21 cellular contexts compared by ENCODE assay signal in the genomic region with DNA sequence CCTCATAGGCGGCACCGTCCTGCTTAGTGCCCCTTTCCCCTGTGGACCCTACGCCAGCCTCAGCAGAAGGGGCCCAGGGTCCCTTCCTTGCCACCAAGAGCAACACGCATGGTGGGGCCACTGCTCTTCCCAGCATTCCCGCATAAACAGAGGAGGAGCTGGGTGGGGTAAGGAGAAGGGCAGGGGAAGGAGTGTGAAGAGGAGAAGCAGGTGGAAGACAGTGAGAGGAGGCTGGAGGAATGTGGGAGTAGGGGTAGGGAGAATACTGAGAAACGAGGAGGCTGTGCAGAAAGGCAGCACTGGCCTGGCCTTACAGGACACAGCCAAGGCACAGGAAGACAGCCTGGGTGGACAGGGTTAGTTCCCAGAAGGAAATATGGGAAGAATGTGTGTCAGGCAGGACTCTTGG. TPM values are rescaled to one million over a fixed set of nuclear protein-coding genes. Genes with fewer than 3 reads are reported as not detected.
"Had no signal": no experiment of that assay in that cellular context is flagged by ENCODE, and none has a peak within 500 bp of the region (broad histone marks: within the 10 kb centered on the region; RNA-seq: fewer than 3 reads in every experiment).

No MANE protein-coding gene starts in this region.

- H3K27ac ChIP-seq: body of pancreas, coronary artery, foreskin keratinocyte, psoas muscle, suprapubic skin had no signal

- H3K27ac Mint-ChIP-seq: activated CD8-positive, alpha-beta T cell treated with anti-CD3 and anti-CD28 coated beads for 36 hours; activated naive CD8-positive, alpha-beta T cell; stimulated activated naive CD8-positive, alpha-beta T cell treated with anti-CD3 and anti-CD28 coated beads, Interleukin-15, Interleukin-2, amounts not matched to agents 100 ng/mL and 50 ng/mL, for 24 hours had no signal

- H3K4me1 ChIP-seq: body of pancreas, foreskin keratinocyte, psoas muscle, suprapubic skin had no signal

- ATAC-seq: activated CD8-positive, alpha-beta T cell treated with anti-CD3 and anti-CD28 coated beads for 36 hours; body of pancreas; foreskin keratinocyte; left lobe of liver had no signal

- H3K4me3 Mint-ChIP-seq: activated CD8-positive, alpha-beta T cell treated with anti-CD3 and anti-CD28 coated beads for 36 hours; activated naive CD8-positive, alpha-beta T cell; stimulated activated naive CD8-positive, alpha-beta T cell treated with anti-CD3 and anti-CD28 coated beads, Interleukin-15, Interleukin-2, amounts not matched to agents 100 ng/mL and 50 ng/mL, for 24 hours had no signal

- H3K27me3 ChIP-seq: body of pancreas, foreskin keratinocyte, suprapubic skin, upper lobe of left lung had no signal

- H3K4me3 ChIP-seq: body of pancreas, coronary artery, psoas muscle, suprapubic skin, upper lobe of left lung had no signal

- DNase-seq: activated CD4-positive, alpha-beta T cell treated with anti-CD3 and anti-CD28 coated beads for 48 hours; activated CD8-positive, alpha-beta T cell treated with anti-CD3 and anti-CD28 coated beads for 36 hours; activated gamma-delta T cell treated with Interleukin-2 at 50 U/mL for 16 hours; activated T-cell treated with anti-CD3 and anti-CD28 coated beads, Interleukin-2, amount 50 U/mL, for 48 hours; amygdala; body of pancreas; caudate nucleus; foreskin keratinocyte; mammary epithelial cell; naive thymus-derived CD4-positive, alpha-beta T cell; occipital lobe; psoas muscle; T-helper 2 cell; upper lobe of left lung had no signal

- H3K27me3 Mint-ChIP-seq: activated CD8-positive, alpha-beta T cell treated with anti-CD3 and anti-CD28 coated beads for 36 hours; activated naive CD8-positive, alpha-beta T cell; naive thymus-derived CD4-positive, alpha-beta T cell; stimulated activated naive CD8-positive, alpha-beta T cell treated with anti-CD3 and anti-CD28 coated beads, Interleukin-15, Interleukin-2, amounts not matched to agents 100 ng/mL and 50 ng/mL, for 24 hours had no signal

- H3K4me1 Mint-ChIP-seq: naive thymus-derived CD4-positive, alpha-beta T cell had no signal

RNA-seq across cellular contexts. Expression of gene DPRX, which starts 49.9 kb away (rescaled TPM):
- total RNA-seq: activated CD8-positive, alpha-beta T cell treated with anti-CD3 and anti-CD28 coated beads for 36 hours; body of pancreas; foreskin keratinocyte; left lobe of liver; mammary epithelial cell; mononuclear cell; naive thymus-derived CD4-positive, alpha-beta T cell; occipital lobe; sciatic nerve; suprapubic skin; upper lobe of left lung had no signal
- polyA plus RNA-seq: foreskin keratinocyte; mammary epithelial cell; naive thymus-derived CD4-positive, alpha-beta T cell; psoas muscle had no signal
